8 cellular contexts compared by ENCODE assay signal in the genomic region with DNA sequence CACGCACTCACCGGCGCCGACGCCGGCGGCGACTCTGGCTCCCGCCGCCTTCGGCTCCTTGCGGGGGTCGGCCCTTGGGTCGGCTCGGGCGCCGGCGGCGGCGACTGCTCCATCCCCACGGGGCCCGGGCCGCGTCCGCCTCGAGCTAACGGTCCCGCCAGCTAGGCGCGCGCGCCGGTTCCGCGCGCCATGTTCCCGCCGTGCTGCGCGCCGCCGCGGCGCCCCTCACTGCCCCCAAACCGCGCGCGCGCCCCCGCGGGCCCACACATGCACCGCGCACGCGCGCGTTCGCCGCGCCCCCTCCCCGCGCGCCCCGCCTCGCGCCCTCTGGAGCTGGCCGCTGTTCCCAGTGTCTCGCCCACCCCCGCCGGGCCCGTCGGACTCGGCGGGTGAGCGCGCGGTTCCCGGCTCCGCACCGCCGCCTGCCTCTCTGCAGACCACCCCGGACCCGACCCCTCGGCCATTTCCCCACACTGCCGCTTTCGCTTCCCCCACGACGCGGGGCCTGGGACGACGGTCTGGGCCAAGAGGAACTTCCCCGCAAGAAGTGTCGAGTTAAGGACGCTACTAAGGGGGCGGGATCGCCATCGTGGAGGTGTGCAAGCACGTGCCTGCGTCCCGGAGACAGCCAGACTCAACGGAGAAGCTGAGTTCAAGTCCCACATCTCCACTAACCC. TPM values are rescaled to one million over a fixed set of nuclear protein-coding genes. Genes with fewer than 3 reads are reported as not detected.
A peak's percentile ranks its signal among the peaks of the same experiment; 100 is the strongest.
DNase-seq lines count a peak whose midpoint lies in the region; ATAC-seq and TF ChIP-seq lines count a peak whose summit lies in the region.
"Not testable (repeated sequence)": the region's sequence is repeated elsewhere in the genome, so short reads cannot be mapped to it uniquely, and the experiment has no call there.

A gene (minus strand): TSS at position 230 of the 677 bp plus-strand sequence. CDS start 117 bp downstream, at position 113.

- not testable (repeated sequence) for H3K27me3 ChIP-seq in BJ (ENCODE audit: control insufficient read depth, insufficient read depth, low read length); HAP-1 (ENCODE audit: low read depth)

- CTCF ChIA-PET in BJ (lab: Yijun Ruan, JAX) = not testable (repeated sequence)
- CTCF ChIA-PET in WTC11 (lab: Charles Lee) = interaction anchor here (0.6 to 1.2 kb wide), 3 partner anchors 75 to 176 kb away, joined by 3 to 4 read pairs (median 3); no protein-coding TSS in a partner anchor

- not testable (repeated sequence) for H3K4me1 ChIP-seq in HAP-1; mucosa of descending colon (ENCODE audit: low read depth)

- POLR2A ChIA-PET in BJ (lab: Charles Lee); WTC11 (lab: Charles Lee): not testable (repeated sequence)

- in situ Hi-C loops in HAP-1 (cut with MboI; ENCODE audit: low sequenced_read_pairs); T47D (cut with HindIII; ENCODE audit: low pct_unique_long_range_greater_than_20kb, low sequenced_read_pairs): not testable (repeated sequence)

- H3K9me3 Mint-ChIP-seq in WTC11 = not testable (repeated sequence)

- H3K4me3 ChIP-seq in BJ (ENCODE audit: low read depth, low read length) = peak within 1 kb of the TSS; percentile 79
- H3K4me3 ChIP-seq in HAP-1 = peak within 1 kb of the TSS; percentile 67
- H3K4me3 ChIP-seq in mucosa of descending colon = peak within 1 kb of the TSS; percentile 41

- H3K4me1 Mint-ChIP-seq in WTC11 = not testable (repeated sequence)

- H3K9me3 ChIP-seq in HAP-1, mucosa of descending colon: not testable (repeated sequence)

- H3K36me3 ChIP-seq in BJ (ENCODE audit: control insufficient read depth, insufficient read depth, low read length); HAP-1 (replicated peaks); mucosa of descending colon (ENCODE audit: low read depth): not testable (repeated sequence)

- not testable (repeated sequence) for ATAC-seq in WTC11, mucosa of descending colon
- ATAC-seq in Right ventricle myocardium inferior = peak; percentile 62

- peak within 1 kb of the TSS; percentile 89 for H3K4me3 Mint-ChIP-seq in WTC11

- peaks cover 27% of the 10 kb centered on the region for H3K27me3 Mint-ChIP-seq in WTC11 (ENCODE audit: low read depth)

- intact Hi-C loops in Right ventricle myocardium inferior (cut with DNase I) = loop anchor here (2.0 kb wide), 1 partner anchor 63 kb away; a partner anchor contains a TSS
- intact Hi-C loops in mucosa of descending colon (cut with DNase I, micrococcal nuclease) = not testable (repeated sequence)

- TF ChIP-seq CTCF in BJ (IDR thresholded peaks at IDR 0.05; ENCODE audit: insufficient read depth, low read depth, low read length); WTC11 (IDR thresholded peaks at IDR 0.05); mucosa of descending colon (IDR thresholded peaks at IDR 0.05): not testable (repeated sequence)

- peak within 1 kb of the TSS; percentile 76; the same call in 1 of the 2 replicates for H3K27ac Mint-ChIP-seq in WTC11

- not testable (repeated sequence) for H3K36me3 Mint-ChIP-seq in WTC11

- DNase-seq in BJ (ENCODE audit: low read depth) = not testable (repeated sequence)
- peak; percentile 50 to 94 for DNase-seq in HAP-1 (ENCODE audit: low spot score in 2 of 2)
- DNase-seq in NCI-H2196 treated with DMSO at 0.1 percent for 48 hours (lab: John Stamatoyannopoulos, UW; ENCODE audit: unreplicated experiment) = peak; percentile 12
- peak; percentile 72 for DNase-seq in WTC11 (ENCODE audit: low spot score)
- DNase-seq in T47D (ENCODE audit: low read depth in 1 of 2, low spot score in 1 of 2) = peak; percentile 16 to 79
- DNase-seq in Right ventricle myocardium inferior (ENCODE audit: missing footprints) = peak; percentile 90
- peak; percentile 60 to 82 (median 75) for DNase-seq in mucosa of descending colon
- DNase-seq in stimulated activated CD4-positive, alpha-beta T cell treated with anti-CD3 and anti-CD28 coated beads, Interleukin-15, amount 100 ng/mL, for 24 hours = peak; percentile 33

TF ChIP-seq in WTC11, 78 proteins besides CTCF, POLR2A, EP300 and RAD21 (continues in another document):
- TF ChIP-seq, protein P1, sequence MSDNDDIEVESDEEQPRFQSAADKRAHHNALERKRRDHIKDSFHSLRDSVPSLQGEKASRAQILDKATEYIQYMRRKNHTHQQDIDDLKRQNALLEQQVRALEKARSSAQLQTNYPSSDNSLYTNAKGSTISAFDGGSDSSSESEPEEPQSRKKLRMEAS (CRISPR knock-in tag; IDR thresholded peaks at IDR 0.05) = peak; percentile 96
- TF ChIP-seq MYBL2 (CRISPR knock-in tag; IDR thresholded peaks at IDR 0.05) (peak; percentile 75; the same call in 1 of the 2 replicates), FOXP1 (CRISPR knock-in tag; IDR thresholded peaks at IDR 0.05; ENCODE audit: borderline replicate concordance) (peak; percentile 84; the same call in 1 of the 2 replicates), TEAD1 (CRISPR knock-in tag; IDR thresholded peaks at IDR 0.05) (0 out of 2 replicates have a peak, but pooled peaks have one; percentile 30), SP1 (CRISPR knock-in tag; conservative IDR thresholded peaks at IDR 0.05) (peak; percentile 44), ZNF416 (CRISPR knock-in tag; IDR thresholded peaks at IDR 0.05) (0 out of 2 replicates have a peak, but pooled peaks have one; percentile 2), JUN (CRISPR knock-in tag; IDR thresholded peaks at IDR 0.05) (peak; percentile 55; the same call in 1 of the 2 replicates), NR3C1 (CRISPR knock-in tag; conservative IDR thresholded peaks at IDR 0.05; ENCODE audit: low read depth) (0 out of 2 replicates have a peak, but pooled peaks have one; percentile 68), FOXK1 (CRISPR knock-in tag; IDR thresholded peaks at IDR 0.05) (peak; percentile 69), ETV6 (CRISPR knock-in tag; IDR thresholded peaks at IDR 0.05) (peak; percentile 68; the same call in 1 of the 2 replicates), NFYB (CRISPR knock-in tag; conservative IDR thresholded peaks at IDR 0.05; ENCODE audit: low read depth) (0 out of 2 replicates have a peak, but pooled peaks have one; percentile 26)
- TF ChIP-seq, protein P2, sequence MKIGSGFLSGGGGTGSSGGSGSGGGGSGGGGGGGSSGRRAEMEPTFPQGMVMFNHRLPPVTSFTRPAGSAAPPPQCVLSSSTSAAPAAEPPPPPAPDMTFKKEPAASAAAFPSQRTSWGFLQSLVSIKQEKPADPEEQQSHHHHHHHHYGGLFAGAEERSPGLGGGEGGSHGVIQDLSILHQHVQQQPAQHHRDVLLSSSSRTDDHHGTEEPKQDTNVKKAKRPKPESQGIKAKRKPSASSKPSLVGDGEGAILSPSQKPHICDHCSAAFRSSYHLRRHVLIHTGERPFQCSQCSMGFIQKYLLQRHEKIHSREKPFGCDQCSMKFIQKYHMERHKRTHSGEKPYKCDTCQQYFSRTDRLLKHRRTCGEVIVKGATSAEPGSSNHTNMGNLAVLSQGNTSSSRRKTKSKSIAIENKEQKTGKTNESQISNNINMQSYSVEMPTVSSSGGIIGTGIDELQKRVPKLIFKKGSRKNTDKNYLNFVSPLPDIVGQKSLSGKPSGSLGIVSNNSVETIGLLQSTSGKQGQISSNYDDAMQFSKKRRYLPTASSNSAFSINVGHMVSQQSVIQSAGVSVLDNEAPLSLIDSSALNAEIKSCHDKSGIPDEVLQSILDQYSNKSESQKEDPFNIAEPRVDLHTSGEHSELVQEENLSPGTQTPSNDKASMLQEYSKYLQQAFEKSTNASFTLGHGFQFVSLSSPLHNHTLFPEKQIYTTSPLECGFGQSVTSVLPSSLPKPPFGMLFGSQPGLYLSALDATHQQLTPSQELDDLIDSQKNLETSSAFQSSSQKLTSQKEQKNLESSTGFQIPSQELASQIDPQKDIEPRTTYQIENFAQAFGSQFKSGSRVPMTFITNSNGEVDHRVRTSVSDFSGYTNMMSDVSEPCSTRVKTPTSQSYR (CRISPR knock-in tag; IDR thresholded peaks at IDR 0.05) = 0 out of 2 replicates have a peak, but pooled peaks have one; percentile 52
- TF ChIP-seq, protein P3, sequence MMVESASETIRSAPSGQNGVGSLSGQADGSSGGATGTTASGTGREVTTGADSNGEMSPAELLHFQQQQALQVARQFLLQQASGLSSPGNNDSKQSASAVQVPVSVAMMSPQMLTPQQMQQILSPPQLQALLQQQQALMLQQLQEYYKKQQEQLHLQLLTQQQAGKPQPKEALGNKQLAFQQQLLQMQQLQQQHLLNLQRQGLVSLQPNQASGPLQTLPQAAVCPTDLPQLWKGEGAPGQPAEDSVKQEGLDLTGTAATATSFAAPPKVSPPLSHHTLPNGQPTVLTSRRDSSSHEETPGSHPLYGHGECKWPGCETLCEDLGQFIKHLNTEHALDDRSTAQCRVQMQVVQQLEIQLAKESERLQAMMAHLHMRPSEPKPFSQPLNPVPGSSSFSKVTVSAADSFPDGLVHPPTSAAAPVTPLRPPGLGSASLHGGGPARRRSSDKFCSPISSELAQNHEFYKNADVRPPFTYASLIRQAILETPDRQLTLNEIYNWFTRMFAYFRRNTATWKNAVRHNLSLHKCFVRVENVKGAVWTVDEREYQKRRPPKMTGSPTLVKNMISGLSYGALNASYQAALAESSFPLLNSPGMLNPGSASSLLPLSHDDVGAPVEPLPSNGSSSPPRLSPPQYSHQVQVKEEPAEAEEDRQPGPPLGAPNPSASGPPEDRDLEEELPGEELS (CRISPR knock-in tag; IDR thresholded peaks at IDR 0.05) = peak; percentile 40; the same call in 1 of the 2 replicates
- TF ChIP-seq, protein P4, sequence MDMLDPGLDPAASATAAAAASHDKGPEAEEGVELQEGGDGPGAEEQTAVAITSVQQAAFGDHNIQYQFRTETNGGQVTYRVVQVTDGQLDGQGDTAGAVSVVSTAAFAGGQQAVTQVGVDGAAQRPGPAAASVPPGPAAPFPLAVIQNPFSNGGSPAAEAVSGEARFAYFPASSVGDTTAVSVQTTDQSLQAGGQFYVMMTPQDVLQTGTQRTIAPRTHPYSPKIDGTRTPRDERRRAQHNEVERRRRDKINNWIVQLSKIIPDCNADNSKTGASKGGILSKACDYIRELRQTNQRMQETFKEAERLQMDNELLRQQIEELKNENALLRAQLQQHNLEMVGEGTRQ (CRISPR knock-in tag; IDR thresholded peaks at IDR 0.05) = 0 out of 2 replicates have a peak, but pooled peaks have one; percentile 12

RNA-seq across cellular contexts. Expression of the gene that starts here (rescaled TPM):
- polyA plus RNA-seq in BJ (2011; rRNA removed) = 5.6 and 8.7 TPM in 2 replicates
- 31.0 and 33.1 TPM in 2 replicates for polyA minus RNA-seq in BJ (2011; rRNA and poly(A)+ RNA removed)
- total RNA-seq in WTC11 (2021) (12.1 to 13.5 TPM (median 13.0 TPM) in 3 replicates), Right ventricle myocardium inferior (10.4 TPM), mucosa of descending colon (10 to 100 TPM in 2 of 3 donors, 1 to 10 TPM in 1; 9.6 to 32.3 (median 13.2) TPM)
